Comparison of ENCODE assay signal across 26 cellular contexts in the genomic region with DNA sequence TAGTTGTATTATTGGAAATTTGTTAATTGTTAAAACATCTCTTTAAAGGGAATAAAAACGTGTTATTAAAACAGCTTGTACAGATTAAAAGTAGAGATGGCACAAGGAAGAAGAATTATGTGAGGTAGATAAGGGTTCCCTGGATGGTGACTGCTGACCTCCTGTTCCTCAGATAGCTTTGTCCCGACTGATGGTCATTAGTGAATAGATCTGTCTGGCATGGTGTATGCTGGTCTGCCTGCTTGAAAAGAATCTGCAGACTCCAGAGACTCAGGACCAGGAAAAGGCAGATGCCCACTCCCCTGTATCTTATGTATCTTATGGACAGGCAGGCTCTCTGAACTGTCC. TPM values are rescaled to one million over a fixed set of nuclear protein-coding genes. Genes with fewer than 3 reads are reported as not detected.
DNase-seq lines count a peak whose midpoint lies in the region; ATAC-seq, FAIRE-seq and TF ChIP-seq lines count a peak whose summit lies in the region.
"Had no signal": no experiment of that assay in that cellular context is flagged by ENCODE, and none has a peak within 500 bp of the region (broad histone marks: within the 10 kb centered on the region; RNA-seq: fewer than 3 reads in every experiment).

No MANE protein-coding gene starts in this region.

- TF ChIP-seq EP300 in HepG2 (IDR thresholded peaks at IDR 0.05; ENCODE audit: low read depth in 2 of 2, low read length in 2 of 2) (no peak), HepG2 (CRISPR knock-in tag; IDR thresholded peaks at IDR 0.05; ENCODE audit: borderline replicate concordance) (no peak), stomach (IDR thresholded peaks at IDR 0.05) (no peak)

- 6% methylated on average over 2 of the region's 2 CpGs for WGBS in HepG2 (ENCODE audit: low lambda C conversion rate)
- 24% methylated on average over 2 of the region's 2 CpGs for WGBS in right lobe of liver (ENCODE audit: insufficient coverage, low coverage, low lambda C conversion rate, missing lambda C conversion rate)
- WGBS in body of pancreas, 2 donors: 30 to 34% methylated on average over 2 of the region's 2 CpGs
- 37 to 63% (median 49%) methylated on average over 2 of the region's 2 CpGs for WGBS in stomach, 5 donors

- peaks cover 65% of the 10 kb centered on the region for H3K4me1 ChIP-seq in HepG2 (ENCODE audit: insufficient read depth, low read length)
- peaks cover 0 to 39% (median 21%) of the 10 kb centered on the region in 4 donors for H3K4me1 ChIP-seq in right lobe of liver
- H3K4me1 ChIP-seq in body of pancreas: peaks cover 32% of the 10 kb centered on the region
- peaks cover 24 to 33% of the 10 kb centered on the region in 2 donors for H3K4me1 ChIP-seq in mucosa of rectum (ENCODE audit: control insufficient read depth in 2 of 2, insufficient read depth in 2 of 2, low read length in 2 of 2)
- peaks cover 23 to 36% (median 29%) of the 10 kb centered on the region in 4 donors for H3K4me1 ChIP-seq in stomach

- TF ChIP-seq RAD21 in HepG2 (CRISPR knock-in tag; IDR thresholded peaks at IDR 0.05): no peak

- no peaks in the 10 kb centered on the region for H3K27me3 ChIP-seq in HepG2 (ENCODE audit: control insufficient read depth in 1 of 2, insufficient read depth in 2 of 2, low read length in 2 of 2)
- no peaks in the 10 kb centered on the region for H3K27me3 ChIP-seq in right lobe of liver
- no peaks in the 10 kb centered on the region for H3K27me3 ChIP-seq in body of pancreas
- H3K27me3 ChIP-seq in mucosa of rectum (ENCODE audit: control insufficient read depth in 2 of 2, insufficient read depth in 2 of 2, low read length in 2 of 2): no peaks in the 10 kb centered on the region
- H3K27me3 ChIP-seq in stomach: no peaks in the 10 kb centered on the region
- H3K27me3 ChIP-seq: BE2C, heart right ventricle, pancreas had no signal

- H3K9ac ChIP-seq in HepG2 (ENCODE audit: insufficient read depth, low read depth, low read length) (no peak overlapping the region), mucosa of rectum (ENCODE audit: low read depth in 1 of 2, low read length in 2 of 2) (no peak overlapping the region)
- H3K9ac ChIP-seq: SK-N-SH had no signal

- H3K36me3 ChIP-seq in HepG2 (replicated peaks in 1 of 2; ENCODE audit: control insufficient read depth in 1 of 2, insufficient read depth in 2 of 2, low read length in 2 of 2) (peaks cover 18 to 68% of the 10 kb centered on the region in 2 experiments), right lobe of liver (peaks cover 24 to 78% (median 43%) of the 10 kb centered on the region in 4 donors), body of pancreas (replicated peaks in 1 of 2; ENCODE audit: insufficient read depth in 1 of 2, low read depth in 2 of 2) (peaks cover 0 to 45% of the 10 kb centered on the region in 2 donors), mucosa of rectum (ENCODE audit: control insufficient read depth in 2 of 2, insufficient read depth in 2 of 2, low read length in 2 of 2) (peaks cover 48 to 62% of the 10 kb centered on the region in 2 donors), stomach (peaks cover 79 to 93% (median 87%) of the 10 kb centered on the region in 4 donors)

- H3K4me3 ChIP-seq in HepG2 (replicated peaks in 1 of 3; ENCODE audit: insufficient read depth in 1 of 3, low read depth in 2 of 3, low read length in 3 of 3) (no peak overlapping the region), right lobe of liver (no peak overlapping the region), body of pancreas (no peak overlapping the region), mucosa of rectum (ENCODE audit: low read length in 2 of 2) (no peak overlapping the region), stomach (no peak overlapping the region)
- H3K4me3 ChIP-seq: heart right ventricle, pancreas, thoracic aorta had no signal

- H3K79me2 ChIP-seq in HepG2 (ENCODE audit: insufficient read depth, low read length): peaks cover 5% of the 10 kb centered on the region

- no peak overlapping the region for H2AFZ ChIP-seq in HepG2 (ENCODE audit: low read length)

- TF ChIP-seq POLR2A in HepG2 (IDR thresholded peaks at IDR 0.05; ENCODE audit: insufficient read depth in 1 of 2, low read depth in 2 of 2, low read length in 2 of 2): peak in 1 of 2 experiments; percentile 7; a peak in 2 of 4 replicates
- TF ChIP-seq POLR2A in right lobe of liver (IDR thresholded peaks at IDR 0.05): no peak
- TF ChIP-seq POLR2A in body of pancreas (IDR thresholded peaks at IDR 0.05): no peak
- no peak for TF ChIP-seq POLR2A in stomach (IDR thresholded peaks at IDR 0.05)

- POLR2A ChIA-PET in HepG2 (lab: Yijun Ruan, JAX) (interaction anchor here (0.5 to 4.0 kb wide), 10 partner anchors 8 to 91 kb away, joined by 3 to 55 read pairs (median 5); partner anchors contain the start of genes HDLBP and SEPTIN2), RWPE1 (lab: Yijun Ruan, JAX; ENCODE audit: low non-redundant PET) (no interaction called here)

- H3K4me2 ChIP-seq in HepG2 (ENCODE audit: low read depth, low read length): peak overlapping the region; percentile 74
- H3K4me2 ChIP-seq: SK-N-SH had no signal

- no peak for DNase-seq in HepG2 (ENCODE audit: low spot score)
- no peak for DNase-seq in right lobe of liver
- DNase-seq in body of pancreas: no peak
- DNase-seq in NCI-H187 (lab: John Stamatoyannopoulos, UW): no peak
- no peak for DNase-seq in stomach
- DNase-seq in RWPE1 (ENCODE audit: low spot score): no peak
- DNase-seq: activated CD4-positive, CD25-positive, alpha-beta regulatory T cell treated with anti-CD3 and anti-CD28 coated beads, Interleukin-2, amount 50 U/mL, for 72 hours; activated CD8-positive, alpha-beta memory T cell treated with anti-CD3 and anti-CD28 coated beads for 24 hours; activated T-cell treated with anti-CD3 and anti-CD28 coated beads, Interleukin-2, amount 50 U/mL, for 1 hour; BE2C; foreskin melanocyte; H9; heart right ventricle; MM.1S; NCI-H2029 treated with DMSO at 0.1 percent for 48 hours; NCI-H526; pancreas; PC-3; SK-N-SH; stimulated activated CD4-positive, alpha-beta T cell treated with anti-CD3 and anti-CD28 coated beads, Interleukin-1b, Interleukin-23, amount 100 ng/mL, for 48 hours had no signal

- H3K9me3 ChIP-seq in HepG2 (ENCODE audit: low read length) (no peaks in the 10 kb centered on the region), right lobe of liver (no peaks in the 10 kb centered on the region), body of pancreas (no peaks in the 10 kb centered on the region), mucosa of rectum (ENCODE audit: control insufficient read depth in 2 of 2, low read length in 2 of 2) (no peaks in the 10 kb centered on the region), stomach (no peaks in the 10 kb centered on the region)
- H3K9me3 ChIP-seq: BE2C, heart right ventricle, pancreas, SK-N-SH, thoracic aorta had no signal

- FAIRE-seq in HepG2 (lab: Jason Lieb, UNC): no peak
- FAIRE-seq: GM12892, pancreas, small intestine had no signal

- CTCF ChIA-PET in HepG2 (lab: Yijun Ruan, JAX; ENCODE audit: low intra/inter-chr PET ratio, low total read pairs): no interaction called here
- CTCF ChIA-PET in RWPE1 (lab: Yijun Ruan, JAX): interaction anchor here (1.3 kb wide), 1 partner anchor 83 kb away, joined by 3 read pairs; no protein-coding TSS in a partner anchor

- no peak for TF ChIP-seq CTCF in HepG2 (CRISPR knock-in tag; IDR thresholded peaks at IDR 0.05)
- no peak for TF ChIP-seq CTCF in right lobe of liver (IDR thresholded peaks at IDR 0.05)
- no peak for TF ChIP-seq CTCF in body of pancreas (IDR thresholded peaks at IDR 0.05)
- no peak for TF ChIP-seq CTCF in stomach (IDR thresholded peaks at IDR 0.05)
- TF ChIP-seq CTCF in RWPE1 (conservative IDR thresholded peaks at IDR 0.05; ENCODE audit: low read depth): no peak

- ATAC-seq in HepG2 (no peak), right lobe of liver (no peak), body of pancreas (no peak), GM18502 (IDR thresholded peaks at IDR 0.05; ENCODE audit: poor library complexity, unreplicated experiment) (no peak)
- ATAC-seq: heart right ventricle, PC-3, Right ventricle myocardium inferior had no signal

- H3K27ac ChIP-seq in HepG2 (ENCODE audit: extremely low read length, insufficient read depth, low read length): peak overlapping the region; percentile 86
- H3K27ac ChIP-seq in right lobe of liver: peak overlapping the region in 1 of 3 donors; percentile 86
- H3K27ac ChIP-seq in body of pancreas: peak overlapping the region; percentile 18 to 60 (median 28)
- peak overlapping the region; percentile 68 to 73 for H3K27ac ChIP-seq in mucosa of rectum (ENCODE audit: low read depth in 2 of 2, low read length in 2 of 2)
- peak overlapping the region in 2 of 5 donors; percentile 57 to 68 for H3K27ac ChIP-seq in stomach
- H3K27ac ChIP-seq in RWPE1: no peak overlapping the region
- H3K27ac ChIP-seq: heart right ventricle, thoracic aorta had no signal

- H4K20me1 ChIP-seq in HepG2 (ENCODE audit: insufficient read depth, low read length): peaks cover 31% of the 10 kb centered on the region

- no TSS peak for BruUV-seq in HepG2 (replicated peaks; lab: Mats Ljungman, UMichigan)

- intact Hi-C loops in HepG2 (cut with micrococcal nuclease; ENCODE audit: unreplicated experiment): loop anchor here (2.0 to 10.0 kb wide), 3 partner anchors 34 to 154 kb away; partner anchors contain the start of gene STK25
- intact Hi-C loops in right lobe of liver (cut with DNase I): no loop called here
- intact Hi-C loops in body of pancreas (cut with DNase I): no loop called here
- intact Hi-C loops in stomach (cut with DNase I; ENCODE audit: low total_unique reads): no loop called here

- in situ Hi-C loops in HepG2 (cut with HindIII; ENCODE audit: extremely low pct_ligation_motif_present, low pct_unique_long_range_greater_than_20kb): loop anchor here (5.0 kb wide), 1 partner anchor 33 kb away; the partner anchor contains the start of genes HDLBP and SEPTIN2

RNA-seq across cellular contexts. Expression of gene FARP2, which starts 5.6 kb away (rescaled TPM):
- total RNA-seq in HepG2 (2016; rRNA removed; fragmentation: Illumina TruSeq; extraction: Trizol) (43.3 and 45.4 TPM in 2 replicates), right lobe of liver (10 to 100 TPM; 13.3 to 41.3 (median 28.7) TPM), body of pancreas (10 to 100 TPM; 30.1 to 44.2 TPM), stomach (100 to 1,000 TPM in 3 of 5 donors, 10 to 100 TPM in 2; 54.2 to 260 (median 108) TPM)
- total RNA-seq in HepG2 (2016; cell fraction: cytosol; rRNA removed; fragmentation: Illumina TruSeq; extraction: Trizol; ENCODE audit: low read depth): 60.7 and 66.0 TPM in 2 replicates
- total RNA-seq in HepG2 (2016; cell fraction: insoluble cytoplasmic fraction; rRNA removed; fragmentation: Illumina TruSeq; extraction: Trizol): 39.9 and 41.1 TPM in 2 replicates
- total RNA-seq in HepG2 (2016; cell fraction: membrane; rRNA removed; fragmentation: Illumina TruSeq; extraction: Trizol): 26.8 and 27.2 TPM in 2 replicates
- total RNA-seq in HepG2 (2016; cell fraction: nucleus; rRNA removed; fragmentation: Illumina TruSeq; extraction: Trizol): 40.7 and 47.5 TPM in 2 replicates
- polyA plus RNA-seq in HepG2 (2011; rRNA removed) (28.0 and 29.5 TPM in 2 replicates), stomach (10 to 100 TPM; 15.8 to 35.6 (median 20.0) TPM)
- polyA plus RNA-seq in HepG2 (2011; cell fraction: cytosol; rRNA removed): 14.2 and 16.0 TPM in 2 replicates
- polyA plus RNA-seq in HepG2 (2011; cell fraction: nucleus; rRNA removed): 67.3 and 75.5 TPM in 2 replicates
- 28.7 and 33.3 TPM in 2 replicates for polyA plus RNA-seq in HepG2 (2012)
- 3.3 and 4.4 TPM in 2 replicates for polyA plus RNA-seq in HepG2 (2016; cell fraction: cytosol; fragmentation: Illumina TruSeq; extraction: Trizol; ENCODE audit: low read depth)
- 24.1 and 27.0 TPM in 2 replicates for polyA plus RNA-seq in HepG2 (2016; cell fraction: insoluble cytoplasmic fraction; fragmentation: Illumina TruSeq; extraction: Trizol; ENCODE audit: low read depth)
- 6.7 and 9.3 TPM in 2 replicates for polyA plus RNA-seq in HepG2 (2016; cell fraction: membrane; fragmentation: Illumina TruSeq; extraction: Trizol; ENCODE audit: low read depth)
- 43.0 and 49.1 TPM in 2 replicates for polyA plus RNA-seq in HepG2 (2016; cell fraction: nucleus; fragmentation: Illumina TruSeq; extraction: Trizol; ENCODE audit: insufficient read depth, low read depth)
- 62.3 and 67.5 TPM in 2 replicates for polyA minus RNA-seq in HepG2 (2011; rRNA and poly(A)+ RNA removed; ENCODE audit: low replicate concordance)
- polyA minus RNA-seq in HepG2 (2011; cell fraction: cytosol; rRNA and poly(A)+ RNA removed): 23.7 and 25.8 TPM in 2 replicates
- 56.9 and 62.9 TPM in 2 replicates for polyA minus RNA-seq in HepG2 (2011; cell fraction: nucleus; rRNA and poly(A)+ RNA removed)

RNA-seq across cellular contexts. Expression of gene SEPTIN2, which starts 34.8 kb away (rescaled TPM):
- total RNA-seq in HepG2 (2016; rRNA removed; fragmentation: Illumina TruSeq; extraction: Trizol) (493 and 750 TPM in 2 replicates), right lobe of liver (10 to 100 TPM; 66.6 to 97.9 (median 86.2) TPM), body of pancreas (100 to 1,000 TPM; 226 to 271 TPM), stomach (100 to 1,000 TPM in 4 of 5 donors, 10 to 100 TPM in 1; 88.7 to 603 (median 272) TPM)
- 68.0 and 78.0 TPM in 2 replicates for total RNA-seq in HepG2 (2016; cell fraction: cytosol; rRNA removed; fragmentation: Illumina TruSeq; extraction: Trizol; ENCODE audit: low read depth)
- total RNA-seq in HepG2 (2016; cell fraction: insoluble cytoplasmic fraction; rRNA removed; fragmentation: Illumina TruSeq; extraction: Trizol): 485 and 732 TPM in 2 replicates
- total RNA-seq in HepG2 (2016; cell fraction: membrane; rRNA removed; fragmentation: Illumina TruSeq; extraction: Trizol): 155 and 168 TPM in 2 replicates
- 303 and 351 TPM in 2 replicates for total RNA-seq in HepG2 (2016; cell fraction: nucleus; rRNA removed; fragmentation: Illumina TruSeq; extraction: Trizol)
- polyA plus RNA-seq in HepG2 (2011; rRNA removed) (579 and 733 TPM in 2 replicates), stomach (100 to 1,000 TPM; 104 to 169 (median 164) TPM)
- 208 and 366 TPM in 2 replicates for polyA plus RNA-seq in HepG2 (2011; cell fraction: cytosol; rRNA removed)
- polyA plus RNA-seq in HepG2 (2011; cell fraction: nucleus; rRNA removed): 383 and 475 TPM in 2 replicates
- 320 and 513 TPM in 2 replicates for polyA plus RNA-seq in HepG2 (2012)
- 35.1 and 36.8 TPM in 2 replicates for polyA plus RNA-seq in HepG2 (2016; cell fraction: cytosol; fragmentation: Illumina TruSeq; extraction: Trizol; ENCODE audit: low read depth)
- 746 and 761 TPM in 2 replicates for polyA plus RNA-seq in HepG2 (2016; cell fraction: insoluble cytoplasmic fraction; fragmentation: Illumina TruSeq; extraction: Trizol; ENCODE audit: low read depth)
- 102 and 104 TPM in 2 replicates for polyA plus RNA-seq in HepG2 (2016; cell fraction: membrane; fragmentation: Illumina TruSeq; extraction: Trizol; ENCODE audit: low read depth)
- 515 and 562 TPM in 2 replicates for polyA plus RNA-seq in HepG2 (2016; cell fraction: nucleus; fragmentation: Illumina TruSeq; extraction: Trizol; ENCODE audit: insufficient read depth, low read depth)
- 234 and 609 TPM in 2 replicates for polyA minus RNA-seq in HepG2 (2011; rRNA and poly(A)+ RNA removed; ENCODE audit: low replicate concordance)
- 218 and 237 TPM in 2 replicates for polyA minus RNA-seq in HepG2 (2011; cell fraction: cytosol; rRNA and poly(A)+ RNA removed)
- 446 and 458 TPM in 2 replicates for polyA minus RNA-seq in HepG2 (2011; cell fraction: nucleus; rRNA and poly(A)+ RNA removed)

RNA-seq across cellular contexts. Expression of gene HDLBP, which starts 35.0 kb away (rescaled TPM):
- total RNA-seq in HepG2 (2016; rRNA removed; fragmentation: Illumina TruSeq; extraction: Trizol): 707 and 912 TPM in 2 replicates
- 195 and 216 TPM in 2 replicates for total RNA-seq in HepG2 (2016; cell fraction: cytosol; rRNA removed; fragmentation: Illumina TruSeq; extraction: Trizol; ENCODE audit: low read depth)
- total RNA-seq in HepG2 (2016; cell fraction: insoluble cytoplasmic fraction; rRNA removed; fragmentation: Illumina TruSeq; extraction: Trizol): 687 and 831 TPM in 2 replicates
- 620 and 676 TPM in 2 replicates for total RNA-seq in HepG2 (2016; cell fraction: membrane; rRNA removed; fragmentation: Illumina TruSeq; extraction: Trizol)
- 437 and 494 TPM in 2 replicates for total RNA-seq in HepG2 (2016; cell fraction: nucleus; rRNA removed; fragmentation: Illumina TruSeq; extraction: Trizol)
- polyA plus RNA-seq in HepG2 (2011; rRNA removed): 434 and 464 TPM in 2 replicates
- polyA plus RNA-seq in HepG2 (2011; cell fraction: cytosol; rRNA removed): 419 and 448 TPM in 2 replicates
- polyA plus RNA-seq in HepG2 (2011; cell fraction: nucleus; rRNA removed): 618 and 764 TPM in 2 replicates
- polyA plus RNA-seq in HepG2 (2012): 461 and 517 TPM in 2 replicates
- polyA plus RNA-seq in HepG2 (2016; cell fraction: cytosol; fragmentation: Illumina TruSeq; extraction: Trizol; ENCODE audit: low read depth): 179 and 188 TPM in 2 replicates
- polyA plus RNA-seq in HepG2 (2016; cell fraction: insoluble cytoplasmic fraction; fragmentation: Illumina TruSeq; extraction: Trizol; ENCODE audit: low read depth): 695 and 895 TPM in 2 replicates
- 483 and 563 TPM in 2 replicates for polyA plus RNA-seq in HepG2 (2016; cell fraction: membrane; fragmentation: Illumina TruSeq; extraction: Trizol; ENCODE audit: low read depth)
- 674 and 742 TPM in 2 replicates for polyA plus RNA-seq in HepG2 (2016; cell fraction: nucleus; fragmentation: Illumina TruSeq; extraction: Trizol; ENCODE audit: insufficient read depth, low read depth)
- polyA minus RNA-seq in HepG2 (2011; rRNA and poly(A)+ RNA removed; ENCODE audit: low replicate concordance): 303 and 643 TPM in 2 replicates
- 590 and 596 TPM in 2 replicates for polyA minus RNA-seq in HepG2 (2011; cell fraction: cytosol; rRNA and poly(A)+ RNA removed)
- 603 and 678 TPM in 2 replicates for polyA minus RNA-seq in HepG2 (2011; cell fraction: nucleus; rRNA and poly(A)+ RNA removed)
- total RNA-seq in right lobe of liver: 100 to 1,000 TPM; 341 to 557 (median 479) TPM
- total RNA-seq in body of pancreas: 100 to 1,000 TPM; 501 to 612 TPM
- 100 to 1,000 TPM; 350 to 752 (median 530) TPM for total RNA-seq in stomach
- 100 to 1,000 TPM; 171 to 207 (median 173) TPM for polyA plus RNA-seq in stomach
